Comparison of ENCODE assay signal across 10 cellular contexts in genomic region chr5:109775130-109775529, GRCh38.
"Had no signal": no experiment of that assay in that cellular context is flagged by ENCODE, and none has a peak within 500 bp of the region (broad histone marks: within the 10 kb centered on the region; RNA-seq: fewer than 3 reads in every experiment).

No MANE protein-coding gene starts in this region.

- H2AFZ ChIP-seq: GM23338 had no signal

- H3K9me3 Mint-ChIP-seq: GM23338, H9, HFFc6 had no signal

- H3K4me3 Mint-ChIP-seq: GM23338, H9, HFFc6 had no signal

- H3K27ac Mint-ChIP-seq: GM23338, H9, HFFc6 had no signal

- ATAC-seq: GM23338 had no signal

- DNase-seq: H9, HCEC 1CT, HFFc6, IMR-90, KBM-7 had no signal

- H3K9ac ChIP-seq: KMS-11 had no signal

- H3K4me3 ChIP-seq: GM23338 had no signal

- FAIRE-seq: H1, H54, HTR-8/SVneo had no signal

- H3K27ac ChIP-seq: KMS-11 had no signal

- H3K4me2 ChIP-seq: GM23338, KMS-11 had no signal
